Comparison of ENCODE assay signal across 13 cellular contexts in the genomic region with DNA sequence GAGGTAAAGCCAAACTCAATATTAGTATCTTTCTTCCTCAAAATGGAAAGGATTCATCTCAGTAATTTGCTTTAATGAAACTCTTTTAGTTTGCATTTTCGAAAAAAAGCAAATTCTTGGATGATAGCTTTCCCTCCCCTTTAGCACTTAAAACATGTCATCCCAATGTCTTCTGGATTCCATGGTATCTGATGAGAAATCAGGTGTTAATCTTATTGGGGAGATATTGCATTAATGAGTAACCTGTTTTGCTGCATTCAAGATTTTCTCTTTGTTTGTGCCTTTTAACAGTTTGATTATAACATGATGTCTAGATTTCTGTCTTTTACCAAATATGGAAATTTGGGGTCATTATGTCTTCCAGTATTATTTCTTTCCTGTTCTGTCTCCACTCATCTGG.
DNase-seq lines count a peak whose midpoint lies in the region; ATAC-seq, FAIRE-seq and TF ChIP-seq lines count a peak whose summit lies in the region.
"Had no signal": no experiment of that assay in that cellular context is flagged by ENCODE, and none has a peak within 500 bp of the region (broad histone marks: within the 10 kb centered on the region; RNA-seq: fewer than 3 reads in every experiment).

No MANE protein-coding gene starts in this region.

- H3K4me1 ChIP-seq in HepG2 (ENCODE audit: insufficient read depth, low read length) (no peaks in the 10 kb centered on the region), right lobe of liver (no peaks in the 10 kb centered on the region)

- H3K27me3 ChIP-seq in HepG2 (ENCODE audit: control insufficient read depth in 1 of 2, insufficient read depth in 2 of 2, low read length in 2 of 2) (no peaks in the 10 kb centered on the region), right lobe of liver (no peaks in the 10 kb centered on the region)

- in situ Hi-C loops in HepG2 (cut with HindIII; ENCODE audit: extremely low pct_ligation_motif_present, low pct_unique_long_range_greater_than_20kb) = no loop called here

- TF ChIP-seq EP300 in HepG2 (IDR thresholded peaks at IDR 0.05; ENCODE audit: low read depth in 2 of 2, low read length in 2 of 2) (no peak), HepG2 (CRISPR knock-in tag; IDR thresholded peaks at IDR 0.05; ENCODE audit: borderline replicate concordance) (no peak)

- H2AFZ ChIP-seq in HepG2 (ENCODE audit: low read length) = no peak overlapping the region
- H2AFZ ChIP-seq: GM23248 had no signal

- H3K79me2 ChIP-seq in HepG2 (ENCODE audit: insufficient read depth, low read length) = no peaks in the 10 kb centered on the region

- intact Hi-C loops in HepG2 (cut with micrococcal nuclease; ENCODE audit: unreplicated experiment) = no loop called here
- intact Hi-C loops in right lobe of liver (cut with DNase I) = no loop called here

- FAIRE-seq in HepG2 (lab: Jason Lieb, UNC) = no peak
- FAIRE-seq in HTR-8/SVneo (lab: Jason Lieb, UNC) = no peak
- FAIRE-seq: D721Med had no signal

- no peak overlapping the region for H3K9ac ChIP-seq in HepG2 (ENCODE audit: insufficient read depth, low read depth, low read length)
- H3K9ac ChIP-seq: GM23248 had no signal

- ATAC-seq in HepG2 = no peak
- ATAC-seq in right lobe of liver = no peak
- ATAC-seq: CD8-positive, alpha-beta T cell had no signal

- 1% methylated on average over 1 of the region's 1 CpG for WGBS in HepG2 (ENCODE audit: low lambda C conversion rate)
- WGBS in right lobe of liver (ENCODE audit: insufficient coverage, low coverage, low lambda C conversion rate, missing lambda C conversion rate) = 52% methylated on average over 1 of the region's 1 CpG

- no peak for DNase-seq in HepG2 (ENCODE audit: low spot score)
- DNase-seq in right lobe of liver = no peak
- DNase-seq in NCI-H69 (lab: John Stamatoyannopoulos, UW) = peak; percentile 16
- DNase-seq in epithelial cell of esophagus (ENCODE audit: low read depth) = peak; percentile 6
- no peak for DNase-seq in GM19240 (ENCODE audit: insufficient read length, low spot score)
- no peak for DNase-seq in HTR-8/SVneo (ENCODE audit: insufficient read length, low spot score)
- DNase-seq: CD8-positive, alpha-beta T cell; COR-L47; DMS153; GF-D8; GM23248; H7 had no signal

- CTCF ChIA-PET in HepG2 (lab: Yijun Ruan, JAX; ENCODE audit: low intra/inter-chr PET ratio, low total read pairs) = no interaction called here

- H3K9me3 ChIP-seq in HepG2 (ENCODE audit: low read length) = peaks cover 99% of the 10 kb centered on the region
- no peaks in the 10 kb centered on the region for H3K9me3 ChIP-seq in right lobe of liver

- H3K4me3 ChIP-seq in HepG2 (replicated peaks in 1 of 3; ENCODE audit: insufficient read depth in 1 of 3, low read depth in 2 of 3, low read length in 3 of 3) (no peak overlapping the region), right lobe of liver (no peak overlapping the region), epithelial cell of esophagus (ENCODE audit: low read length) (no peak overlapping the region)
- H3K4me3 ChIP-seq: GM23248 had no signal

- no peak overlapping the region for H3K4me2 ChIP-seq in HepG2 (ENCODE audit: low read depth, low read length)

- BruUV-seq in HepG2 (replicated peaks; lab: Mats Ljungman, UMichigan) = no TSS peak

- POLR2A ChIA-PET in HepG2 (lab: Yijun Ruan, JAX) = no interaction called here

- H3K27ac ChIP-seq in HepG2 (ENCODE audit: extremely low read length, insufficient read depth, low read length) (no peak overlapping the region), right lobe of liver (no peak overlapping the region)
- H3K27ac ChIP-seq: GM23248 had no signal

- TF ChIP-seq RAD21 in HepG2 (CRISPR knock-in tag; IDR thresholded peaks at IDR 0.05) = no peak

- no peaks in the 10 kb centered on the region for H4K20me1 ChIP-seq in HepG2 (ENCODE audit: insufficient read depth, low read length)

- no peak for TF ChIP-seq POLR2A in HepG2 (IDR thresholded peaks at IDR 0.05; ENCODE audit: insufficient read depth in 1 of 2, low read depth in 2 of 2, low read length in 2 of 2)
- no peak for TF ChIP-seq POLR2A in right lobe of liver (IDR thresholded peaks at IDR 0.05)

- TF ChIP-seq CTCF in HepG2 (CRISPR knock-in tag; IDR thresholded peaks at IDR 0.05) (no peak), right lobe of liver (IDR thresholded peaks at IDR 0.05) (no peak), epithelial cell of esophagus (IDR thresholded peaks at IDR 0.05; ENCODE audit: insufficient read depth, low read depth, low read length, missing control alignments) (no peak)

- H3K36me3 ChIP-seq in HepG2 (replicated peaks in 1 of 2; ENCODE audit: control insufficient read depth in 1 of 2, insufficient read depth in 2 of 2, low read length in 2 of 2) (no peaks in the 10 kb centered on the region), right lobe of liver (no peaks in the 10 kb centered on the region)

TF ChIP-seq in HepG2, 621 proteins besides CTCF, POLR2A, EP300 and RAD21:
- TF ChIP-seq, protein P1, sequence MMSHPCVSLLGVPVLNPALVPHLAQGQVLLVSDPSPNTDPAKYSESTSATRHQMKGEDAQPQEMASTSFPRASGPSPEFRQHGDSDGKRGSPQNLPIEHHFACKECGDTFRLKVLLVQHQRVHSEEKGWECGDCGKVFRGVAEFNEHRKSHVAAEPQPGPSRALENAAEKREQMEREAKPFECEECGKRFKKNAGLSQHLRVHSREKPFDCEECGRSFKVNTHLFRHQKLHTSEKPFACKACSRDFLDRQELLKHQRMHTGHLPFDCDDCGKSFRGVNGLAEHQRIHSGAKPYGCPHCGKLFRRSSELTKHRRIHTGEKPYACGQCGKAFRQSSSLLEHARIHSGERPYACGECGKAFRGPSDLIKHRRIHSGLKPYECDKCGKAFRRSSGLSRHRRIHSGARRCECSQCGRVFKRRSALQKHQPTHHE (CRISPR knock-in tag; IDR thresholded peaks at IDR 0.05; ENCODE audit: borderline replicate concordance) = no peak
- TF ChIP-seq, protein P2, sequence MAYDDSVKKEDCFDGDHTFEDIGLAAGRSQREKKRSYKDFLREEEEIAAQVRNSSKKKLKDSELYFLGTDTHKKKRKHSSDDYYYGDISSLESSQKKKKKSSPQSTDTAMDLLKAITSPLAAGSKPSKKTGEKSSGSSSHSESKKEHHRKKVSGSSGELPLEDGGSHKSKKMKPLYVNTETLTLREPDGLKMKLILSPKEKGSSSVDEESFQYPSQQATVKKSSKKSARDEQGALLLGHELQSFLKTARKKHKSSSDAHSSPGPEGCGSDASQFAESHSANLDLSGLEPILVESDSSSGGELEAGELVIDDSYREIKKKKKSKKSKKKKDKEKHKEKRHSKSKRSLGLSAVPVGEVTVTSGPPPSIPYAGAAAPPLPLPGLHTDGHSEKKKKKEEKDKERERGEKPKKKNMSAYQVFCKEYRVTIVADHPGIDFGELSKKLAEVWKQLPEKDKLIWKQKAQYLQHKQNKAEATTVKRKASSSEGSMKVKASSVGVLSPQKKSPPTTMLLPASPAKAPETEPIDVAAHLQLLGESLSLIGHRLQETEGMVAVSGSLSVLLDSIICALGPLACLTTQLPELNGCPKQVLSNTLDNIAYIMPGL (CRISPR knock-in tag; IDR thresholded peaks at IDR 0.05; ENCODE audit: borderline replicate concordance in 1 of 2, low read depth in 1 of 2) = no peak
- TF ChIP-seq ZBTB3 (CRISPR knock-in tag; IDR thresholded peaks at IDR 0.05; ENCODE audit: borderline replicate concordance, low read depth) = no peak
- no peak for TF ChIP-seq SIX4 (CRISPR knock-in tag; IDR thresholded peaks at IDR 0.05)
- TF ChIP-seq EED (CRISPR knock-in tag; IDR thresholded peaks at IDR 0.05) = no peak
- peak; percentile 98 for TF ChIP-seq ZNF317 (CRISPR knock-in tag; IDR thresholded peaks at IDR 0.05)
- TF ChIP-seq, protein P3, sequence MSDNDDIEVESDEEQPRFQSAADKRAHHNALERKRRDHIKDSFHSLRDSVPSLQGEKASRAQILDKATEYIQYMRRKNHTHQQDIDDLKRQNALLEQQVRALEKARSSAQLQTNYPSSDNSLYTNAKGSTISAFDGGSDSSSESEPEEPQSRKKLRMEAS (IDR thresholded peaks at IDR 0.05) = no peak

Comparison
In these comparisons a context has a peak if more than half of its experiments do, and no peak if none do; other contexts are left out.
1. DNase-seq: peak in NCI-H69 (single experiment) and epithelial cell of esophagus (single experiment); none in HepG2 (single experiment), right lobe of liver (0 of 3), GM19240 (single experiment) and HTR-8/SVneo (single experiment).